In the genomic region with DNA sequence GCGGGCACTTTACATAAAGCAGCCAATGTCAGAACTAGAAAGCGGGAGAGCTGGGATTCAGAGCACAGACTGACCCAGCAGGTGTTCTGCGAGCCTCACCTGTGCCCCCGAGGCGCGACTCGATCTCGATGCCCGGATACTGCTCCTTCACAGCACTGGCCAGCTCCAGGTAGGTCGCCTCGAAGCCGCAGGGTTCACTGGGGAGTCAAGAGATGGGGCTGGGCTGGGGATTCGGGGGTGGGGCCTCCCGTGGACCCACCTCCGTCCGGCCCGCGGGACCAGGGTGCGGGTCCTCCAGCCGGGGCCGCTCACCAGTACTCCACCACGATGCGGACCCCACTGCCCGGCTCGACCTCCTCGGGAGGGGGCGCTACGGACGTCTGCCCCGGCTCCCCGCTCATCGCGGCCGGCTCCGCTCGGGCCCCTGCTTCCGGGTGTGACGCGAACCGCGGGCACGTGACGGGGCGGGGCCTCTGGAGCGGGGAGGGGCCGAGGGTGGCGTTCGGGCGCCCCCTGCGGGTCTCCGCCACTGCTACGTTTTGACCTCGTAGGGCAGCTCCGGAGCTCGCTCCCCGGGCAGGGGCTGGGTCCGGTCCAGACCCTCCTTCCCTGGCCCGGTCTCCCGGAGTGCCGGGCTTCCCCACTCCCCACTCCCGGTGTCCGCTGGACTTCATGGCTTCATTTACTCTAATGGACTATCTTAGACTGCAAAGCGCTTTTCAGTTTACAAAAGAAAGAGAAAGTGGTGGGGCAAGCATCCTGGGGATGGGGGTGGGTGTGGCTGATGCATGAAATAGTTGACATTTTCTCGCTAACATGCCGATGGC, we compare ENCODE assay signal across 1 cellular context.
TF ChIP-seq lines count a peak whose summit lies in the region.

Gene MIEN1, minus strand, starts transcription at position 438 of the 827 bp plus-strand sequence. Its CDS starts 37 bp downstream, at position 401.

TF ChIP-seq in HepG2, 621 proteins besides CTCF, POLR2A, EP300 and RAD21 (continued from another document and continues in another):
- TF ChIP-seq, protein P1, sequence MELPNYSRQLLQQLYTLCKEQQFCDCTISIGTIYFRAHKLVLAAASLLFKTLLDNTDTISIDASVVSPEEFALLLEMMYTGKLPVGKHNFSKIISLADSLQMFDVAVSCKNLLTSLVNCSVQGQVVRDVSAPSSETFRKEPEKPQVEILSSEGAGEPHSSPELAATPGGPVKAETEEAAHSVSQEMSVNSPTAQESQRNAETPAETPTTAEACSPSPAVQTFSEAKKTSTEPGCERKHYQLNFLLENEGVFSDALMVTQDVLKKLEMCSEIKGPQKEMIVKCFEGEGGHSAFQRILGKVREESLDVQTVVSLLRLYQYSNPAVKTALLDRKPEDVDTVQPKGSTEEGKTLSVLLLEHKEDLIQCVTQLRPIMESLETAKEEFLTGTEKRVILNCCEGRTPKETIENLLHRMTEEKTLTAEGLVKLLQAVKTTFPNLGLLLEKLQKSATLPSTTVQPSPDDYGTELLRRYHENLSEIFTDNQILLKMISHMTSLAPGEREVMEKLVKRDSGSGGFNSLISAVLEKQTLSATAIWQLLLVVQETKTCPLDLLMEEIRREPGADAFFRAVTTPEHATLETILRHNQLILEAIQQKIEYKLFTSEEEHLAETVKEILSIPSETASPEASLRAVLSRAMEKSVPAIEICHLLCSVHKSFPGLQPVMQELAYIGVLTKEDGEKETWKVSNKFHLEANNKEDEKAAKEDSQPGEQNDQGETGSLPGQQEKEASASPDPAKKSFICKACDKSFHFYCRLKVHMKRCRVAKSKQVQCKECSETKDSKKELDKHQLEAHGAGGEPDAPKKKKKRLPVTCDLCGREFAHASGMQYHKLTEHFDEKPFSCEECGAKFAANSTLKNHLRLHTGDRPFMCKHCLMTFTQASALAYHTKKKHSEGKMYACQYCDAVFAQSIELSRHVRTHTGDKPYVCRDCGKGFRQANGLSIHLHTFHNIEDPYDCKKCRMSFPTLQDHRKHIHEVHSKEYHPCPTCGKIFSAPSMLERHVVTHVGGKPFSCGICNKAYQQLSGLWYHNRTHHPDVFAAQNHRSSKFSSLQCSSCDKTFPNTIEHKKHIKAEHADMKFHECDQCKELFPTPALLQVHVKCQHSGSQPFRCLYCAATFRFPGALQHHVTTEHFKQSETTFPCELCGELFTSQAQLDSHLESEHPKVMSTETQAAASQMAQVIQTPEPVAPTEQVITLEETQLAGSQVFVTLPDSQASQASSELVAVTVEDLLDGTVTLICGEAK (IDR thresholded peaks at IDR 0.05) = no peak
- TF ChIP-seq, protein P1 (CRISPR knock-in tag; IDR thresholded peaks at IDR 0.05) = peak; percentile 53; the same call in 1 of the 2 replicates
- TF ChIP-seq ZNF703 (CRISPR knock-in tag; IDR thresholded peaks at IDR 0.05; ENCODE audit: borderline replicate concordance) (no peak; the same call in 1 of the 2 replicates), HDAC1 (CRISPR knock-in tag; IDR thresholded peaks at IDR 0.05) (peak; percentile 98), TBX2 (CRISPR knock-in tag; IDR thresholded peaks at IDR 0.05; ENCODE audit: borderline replicate concordance) (peak; percentile 88), ZNF446 (CRISPR knock-in tag; IDR thresholded peaks at IDR 0.05) (no peak), ZNF441 (CRISPR knock-in tag; IDR thresholded peaks at IDR 0.05; ENCODE audit: borderline replicate concordance) (peak; percentile 65; the same call in 1 of the 2 replicates), KMT2B (CRISPR knock-in tag; IDR thresholded peaks at IDR 0.05) (peak; percentile 85; the same call in 1 of the 2 replicates), U2AF2 (IDR thresholded peaks at IDR 0.05; ENCODE audit: low read depth, low read length) (no peak), ZIK1 (CRISPR knock-in tag; IDR thresholded peaks at IDR 0.05; ENCODE audit: borderline replicate concordance, low read depth) (peak; percentile 23; the same call in 1 of the 2 replicates), FOXA1 (IDR thresholded peaks at IDR 0.05) (no peak), FOXA1 (CRISPR knock-in tag; IDR thresholded peaks at IDR 0.05) (peak; percentile 40), BRCA1 (CRISPR knock-in tag; IDR thresholded peaks at IDR 0.05) (no peak; the same call in 1 of the 2 replicates), ZNF747 (CRISPR knock-in tag; IDR thresholded peaks at IDR 0.05; ENCODE audit: borderline replicate concordance) (no peak), ZSCAN20 (CRISPR knock-in tag; IDR thresholded peaks at IDR 0.05; ENCODE audit: borderline replicate concordance) (peak; percentile 83; the same call in 1 of the 2 replicates), NFE2 (CRISPR knock-in tag; IDR thresholded peaks at IDR 0.05) (no peak), CREB1 (IDR thresholded peaks at IDR 0.05) (peak; percentile 93), CREB1 (CRISPR knock-in tag; IDR thresholded peaks at IDR 0.05) (peak; percentile 86), ZNF484 (CRISPR knock-in tag; IDR thresholded peaks at IDR 0.05; ENCODE audit: borderline replicate concordance, low read depth) (no peak), ZNF17 (CRISPR knock-in tag; IDR thresholded peaks at IDR 0.05) (no peak), SPEN (CRISPR knock-in tag; IDR thresholded peaks at IDR 0.05; ENCODE audit: low read depth) (peak; percentile 88), BCL3 (CRISPR knock-in tag; IDR thresholded peaks at IDR 0.05) (peak; percentile 91; the same call in 1 of the 2 replicates), CREBL2 (CRISPR knock-in tag; IDR thresholded peaks at IDR 0.05; ENCODE audit: borderline replicate concordance) (no peak), ZC3H13 (CRISPR knock-in tag; IDR thresholded peaks at IDR 0.05) (peak; percentile 84; the same call in 1 of the 2 replicates), MLLT10 (CRISPR knock-in tag; IDR thresholded peaks at IDR 0.05) (no peak), ZBTB44 (CRISPR knock-in tag; IDR thresholded peaks at IDR 0.05) (0 out of 2 replicates have a peak, but pooled peaks have one; percentile 60), ZC3H4 (CRISPR knock-in tag; IDR thresholded peaks at IDR 0.05; ENCODE audit: borderline replicate concordance) (0 out of 2 replicates have a peak, but pooled peaks have one; percentile 38)
- TF ChIP-seq, protein P2, sequence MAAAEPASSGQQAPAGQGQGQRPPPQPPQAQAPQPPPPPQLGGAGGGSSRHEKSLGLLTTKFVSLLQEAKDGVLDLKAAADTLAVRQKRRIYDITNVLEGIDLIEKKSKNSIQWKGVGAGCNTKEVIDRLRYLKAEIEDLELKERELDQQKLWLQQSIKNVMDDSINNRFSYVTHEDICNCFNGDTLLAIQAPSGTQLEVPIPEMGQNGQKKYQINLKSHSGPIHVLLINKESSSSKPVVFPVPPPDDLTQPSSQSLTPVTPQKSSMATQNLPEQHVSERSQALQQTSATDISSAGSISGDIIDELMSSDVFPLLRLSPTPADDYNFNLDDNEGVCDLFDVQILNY (CRISPR knock-in tag; conservative IDR thresholded peaks at IDR 0.05) = no peak; the same call in 1 of the 2 replicates
- TF ChIP-seq, protein P3, sequence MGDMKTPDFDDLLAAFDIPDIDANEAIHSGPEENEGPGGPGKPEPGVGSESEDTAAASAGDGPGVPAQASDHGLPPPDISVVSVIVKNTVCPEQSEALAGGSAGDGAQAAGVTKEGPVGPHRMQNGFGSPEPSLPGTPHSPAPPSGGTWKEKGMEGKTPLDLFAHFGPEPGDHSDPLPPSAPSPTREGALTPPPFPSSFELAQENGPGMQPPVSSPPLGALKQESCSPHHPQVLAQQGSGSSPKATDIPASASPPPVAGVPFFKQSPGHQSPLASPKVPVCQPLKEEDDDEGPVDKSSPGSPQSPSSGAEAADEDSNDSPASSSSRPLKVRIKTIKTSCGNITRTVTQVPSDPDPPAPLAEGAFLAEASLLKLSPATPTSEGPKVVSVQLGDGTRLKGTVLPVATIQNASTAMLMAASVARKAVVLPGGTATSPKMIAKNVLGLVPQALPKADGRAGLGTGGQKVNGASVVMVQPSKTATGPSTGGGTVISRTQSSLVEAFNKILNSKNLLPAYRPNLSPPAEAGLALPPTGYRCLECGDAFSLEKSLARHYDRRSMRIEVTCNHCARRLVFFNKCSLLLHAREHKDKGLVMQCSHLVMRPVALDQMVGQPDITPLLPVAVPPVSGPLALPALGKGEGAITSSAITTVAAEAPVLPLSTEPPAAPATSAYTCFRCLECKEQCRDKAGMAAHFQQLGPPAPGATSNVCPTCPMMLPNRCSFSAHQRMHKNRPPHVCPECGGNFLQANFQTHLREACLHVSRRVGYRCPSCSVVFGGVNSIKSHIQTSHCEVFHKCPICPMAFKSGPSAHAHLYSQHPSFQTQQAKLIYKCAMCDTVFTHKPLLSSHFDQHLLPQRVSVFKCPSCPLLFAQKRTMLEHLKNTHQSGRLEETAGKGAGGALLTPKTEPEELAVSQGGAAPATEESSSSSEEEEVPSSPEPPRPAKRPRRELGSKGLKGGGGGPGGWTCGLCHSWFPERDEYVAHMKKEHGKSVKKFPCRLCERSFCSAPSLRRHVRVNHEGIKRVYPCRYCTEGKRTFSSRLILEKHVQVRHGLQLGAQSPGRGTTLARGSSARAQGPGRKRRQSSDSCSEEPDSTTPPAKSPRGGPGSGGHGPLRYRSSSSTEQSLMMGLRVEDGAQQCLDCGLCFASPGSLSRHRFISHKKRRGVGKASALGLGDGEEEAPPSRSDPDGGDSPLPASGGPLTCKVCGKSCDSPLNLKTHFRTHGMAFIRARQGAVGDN (CRISPR knock-in tag; IDR thresholded peaks at IDR 0.05) = peak; percentile 97
- TF ChIP-seq, protein P4, sequence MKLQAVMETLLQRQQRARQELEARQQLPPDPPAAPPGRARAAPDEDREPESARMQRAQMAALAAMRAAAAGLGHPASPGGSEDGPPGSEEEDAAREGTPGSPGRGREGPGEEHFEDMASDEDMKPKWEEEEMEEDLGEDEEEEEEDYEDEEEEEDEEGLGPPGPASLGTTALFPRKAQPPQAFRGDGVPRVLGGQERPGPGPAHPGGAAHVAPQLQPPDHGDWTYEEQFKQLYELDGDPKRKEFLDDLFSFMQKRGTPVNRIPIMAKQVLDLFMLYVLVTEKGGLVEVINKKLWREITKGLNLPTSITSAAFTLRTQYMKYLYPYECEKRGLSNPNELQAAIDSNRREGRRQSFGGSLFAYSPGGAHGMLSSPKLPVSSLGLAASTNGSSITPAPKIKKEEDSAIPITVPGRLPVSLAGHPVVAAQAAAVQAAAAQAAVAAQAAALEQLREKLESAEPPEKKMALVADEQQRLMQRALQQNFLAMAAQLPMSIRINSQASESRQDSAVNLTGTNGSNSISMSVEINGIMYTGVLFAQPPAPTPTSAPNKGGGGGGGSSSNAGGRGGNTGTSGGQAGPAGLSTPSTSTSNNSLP (IDR thresholded peaks at IDR 0.05; ENCODE audit: low read depth, low read length) = no peak
